18 cellular contexts compared by ENCODE assay signal in the genomic region with DNA sequence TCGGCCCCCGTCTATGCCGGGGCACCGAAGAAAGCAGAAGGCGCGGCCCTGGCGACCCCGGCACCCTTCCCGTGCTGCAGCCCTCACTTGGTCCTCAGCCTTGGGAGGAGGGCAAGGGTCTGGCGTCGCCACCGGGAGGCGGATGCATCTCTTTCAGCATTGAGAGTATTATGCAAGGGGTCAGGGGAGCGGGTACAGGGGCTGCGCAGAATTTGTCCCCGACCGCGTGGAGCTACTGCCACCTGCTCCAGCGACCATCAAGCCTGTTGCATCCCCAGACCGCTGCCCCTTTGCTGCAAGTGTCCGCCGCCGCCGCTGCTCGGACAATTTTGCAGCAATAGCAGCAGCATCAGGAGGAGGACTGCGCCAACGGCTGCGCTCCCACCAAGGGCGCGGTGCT. TPM values are rescaled to one million over a fixed set of nuclear protein-coding genes. Genes with fewer than 3 reads are reported as not detected.
"Had no signal": no experiment of that assay in that cellular context is flagged by ENCODE, and none has a peak within 500 bp of the region (broad histone marks: within the 10 kb centered on the region; RNA-seq: fewer than 3 reads in every experiment).

No MANE protein-coding gene starts in this region.

RNA-seq across cellular contexts. Expression of a gene that starts 1.1 kb away (rescaled TPM):
- total RNA-seq: hepatocyte, kidney, kidney epithelial cell, left colon, left lobe of liver, left lung, left ventricle myocardium inferior, left ventricle myocardium superior, lower leg skin, lung microvascular endothelial cell, mesenteric fat pad, mononuclear cell, mucosa of gallbladder, myocyte had no signal
- polyA plus RNA-seq: hepatocyte, immature natural killer cell, keratinocyte, liver, lung had no signal
